ENCODE assay signal across 23 cellular contexts in genomic region chr3:25744477-25744876, GRCh38.
"Had no signal": no experiment of that assay in that cellular context is flagged by ENCODE, and none has a peak within 500 bp of the region (broad histone marks: within the 10 kb centered on the region; RNA-seq: fewer than 3 reads in every experiment).

No MANE protein-coding gene starts in this region.

- H3K4me1 ChIP-seq: breast epithelium, stomach, suprapubic skin, tibial nerve had no signal

- H3K27me3 ChIP-seq: breast epithelium, esophagus muscularis mucosa, foreskin keratinocyte, heart left ventricle, stomach, suprapubic skin, tibial nerve had no signal

- H3K27me3 Mint-ChIP-seq: activated naive CD8-positive, alpha-beta T cell treated with anti-CD3 and anti-CD28 coated beads, Interleukin-2, amount 50 U/mL, for 24 hours; naive thymus-derived CD8-positive, alpha-beta T cell; stimulated activated naive B cell treated with anti-CD40 and anti-IgM and Interleukin-4, amounts not matched to agents 10 μg/mL and 1 μg/mL and 100 μg/mL, for 72 hours had no signal

- DNase-seq: activated CD4-positive, alpha-beta T cell treated with anti-CD3 and anti-CD28 coated beads for 48 hours; activated CD4-positive, alpha-beta T cell treated with anti-CD3 and anti-CD28 coated beads, Interleukin-2, amount 50 U/mL, for 48 hours; activated CD8-positive, alpha-beta memory T cell treated with anti-CD3 and anti-CD28 coated beads for 24 hours; activated gamma-delta T cell; activated naive CD4-positive, alpha-beta T cell treated with anti-CD3 and anti-CD28 coated beads, Interleukin-2, amount 50 U/mL, for 16 hours; activated naive CD8-positive, alpha-beta T cell treated with anti-CD3 and anti-CD28 coated beads, Interleukin-2, amount 50 U/mL, for 24 hours; amygdala; central memory CD4-positive, alpha-beta T cell; foreskin keratinocyte; heart left ventricle; midbrain; naive thymus-derived CD8-positive, alpha-beta T cell; right cardiac atrium; stimulated activated CD4-positive, alpha-beta T cell treated with anti-CD3 and anti-CD28 coated beads, Interleukin-15, amount 100 ng/mL, for 24 hours; stimulated activated CD4-positive, alpha-beta T cell treated with anti-CD3 and anti-CD28 coated beads, Interleukin-2, amount 100 ng/mL, for 24 hours; stimulated activated naive B cell treated with anti-CD40 and anti-IgM and Interleukin-4, amounts not matched to agents 10 μg/mL and 1 μg/mL and 100 μg/mL, for 72 hours; stomach; WERI-Rb-1 had no signal

- H3K4me3 ChIP-seq: breast epithelium, esophagus muscularis mucosa, heart left ventricle, stomach, suprapubic skin, tibial nerve had no signal

- H3K27ac Mint-ChIP-seq: activated naive CD8-positive, alpha-beta T cell treated with anti-CD3 and anti-CD28 coated beads, Interleukin-2, amount 50 U/mL, for 24 hours; stimulated activated naive B cell treated with anti-CD40 and anti-IgM and Interleukin-4, amounts not matched to agents 10 μg/mL and 1 μg/mL and 100 μg/mL, for 72 hours had no signal

- ATAC-seq: activated CD4-positive, CD25-positive, alpha-beta regulatory T cell treated with anti-CD3 and anti-CD28 coated beads, Interleukin-2, amount 50 U/mL, for 24 hours; activated naive CD8-positive, alpha-beta T cell treated with anti-CD3 and anti-CD28 coated beads, Interleukin-2, amount 50 U/mL, for 24 hours; foreskin keratinocyte; heart left ventricle; naive thymus-derived CD8-positive, alpha-beta T cell; right cardiac atrium; stimulated activated naive B cell treated with anti-CD40 and anti-IgM and Interleukin-4, amounts not matched to agents 10 μg/mL and 1 μg/mL and 100 μg/mL, for 72 hours had no signal

- H3K9me3 ChIP-seq: breast epithelium, esophagus muscularis mucosa, stomach, suprapubic skin, tibial nerve had no signal

- H3K36me3 ChIP-seq: breast epithelium had no signal

- H3K9me3 Mint-ChIP-seq: activated naive CD8-positive, alpha-beta T cell treated with anti-CD3 and anti-CD28 coated beads, Interleukin-2, amount 50 U/mL, for 24 hours had no signal

- H3K4me1 Mint-ChIP-seq: activated naive CD8-positive, alpha-beta T cell treated with anti-CD3 and anti-CD28 coated beads, Interleukin-2, amount 50 U/mL, for 24 hours had no signal

- H3K27ac ChIP-seq: breast epithelium, esophagus muscularis mucosa, foreskin keratinocyte, heart left ventricle, stomach, suprapubic skin, tibial nerve, WERI-Rb-1 had no signal

- H3K4me3 Mint-ChIP-seq: activated naive CD8-positive, alpha-beta T cell treated with anti-CD3 and anti-CD28 coated beads, Interleukin-2, amount 50 U/mL, for 24 hours; naive thymus-derived CD8-positive, alpha-beta T cell; stimulated activated naive B cell treated with anti-CD40 and anti-IgM and Interleukin-4, amounts not matched to agents 10 μg/mL and 1 μg/mL and 100 μg/mL, for 72 hours had no signal
